15 cellular contexts compared by ENCODE assay signal in the genomic region with DNA sequence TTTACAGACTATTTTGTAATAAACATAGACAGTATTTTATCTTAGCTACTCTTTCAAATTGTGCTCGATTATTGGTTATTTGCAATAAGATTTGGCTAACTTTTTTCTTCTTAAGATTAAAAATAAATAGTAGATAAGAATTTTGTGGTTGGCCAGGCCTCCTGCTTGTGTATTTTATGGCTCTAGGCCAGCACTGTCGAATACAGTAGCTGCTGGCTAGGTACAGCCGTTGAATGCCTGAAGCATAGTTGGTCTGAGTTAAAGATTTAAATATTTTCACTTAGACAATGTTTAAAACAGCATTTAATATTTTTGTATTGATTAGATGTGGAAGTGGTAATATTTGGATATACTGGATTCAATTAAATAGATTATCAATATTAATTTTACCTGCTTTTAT.
A peak's percentile ranks its signal among the peaks of the same experiment; 100 is the strongest.
DNase-seq lines count a peak whose midpoint lies in the region; ATAC-seq and TF ChIP-seq lines count a peak whose summit lies in the region.
"Had no signal": no experiment of that assay in that cellular context is flagged by ENCODE, and none has a peak within 500 bp of the region (broad histone marks: within the 10 kb centered on the region; RNA-seq: fewer than 3 reads in every experiment).

No MANE protein-coding gene starts in this region.

- no peaks in the 10 kb centered on the region for H3K36me3 ChIP-seq in left ventricle myocardium inferior
- H3K36me3 ChIP-seq: Peyer's patch had no signal

- H3K9me3 Mint-ChIP-seq in T-helper 2 cell treated with Interferon-gamma antibody and Interleukin-4, amounts not matched to agents 5 μg/mL and 100 μg/mL, for 36 hours, result no peaks in the 10 kb centered on the region

- H3K4me3 Mint-ChIP-seq in T-helper 2 cell treated with Interferon-gamma antibody and Interleukin-4, amounts not matched to agents 5 μg/mL and 100 μg/mL, for 36 hours, result no peak overlapping the region

- no peaks in the 10 kb centered on the region for H3K27me3 ChIP-seq in left ventricle myocardium inferior (ENCODE audit: low read depth)
- H3K27me3 ChIP-seq: Peyer's patch had no signal

- ATAC-seq in left ventricle myocardium superior, result no peak

- H3K9me3 ChIP-seq in left ventricle myocardium inferior (replicated peaks), result no peaks in the 10 kb centered on the region
- H3K9me3 ChIP-seq: Peyer's patch had no signal

- no peak overlapping the region for H3K4me3 ChIP-seq in left ventricle myocardium inferior
- H3K4me3 ChIP-seq: Peyer's patch had no signal

- peaks cover 18% of the 10 kb centered on the region for H3K4me1 ChIP-seq in left ventricle myocardium inferior
- H3K4me1 ChIP-seq: Peyer's patch had no signal

- no peak for DNase-seq in left ventricle myocardium inferior
- no peak for DNase-seq in left ventricle myocardium superior
- peak; percentile 60 for DNase-seq in astrocyte of the hippocampus (ENCODE audit: low read depth, low spot score)
- DNase-seq in iris pigment epithelial cell (ENCODE audit: low read depth), result peak; percentile 79
- DNase-seq in posterior cingulate gyrus, result no peak
- DNase-seq in T-helper 2 cell treated with Interferon-gamma antibody and Interleukin-4, amounts not matched to agents 5 μg/mL and 100 μg/mL, for 36 hours (ENCODE audit: low spot score), result no peak
- no peak for DNase-seq in NCI-H2081 (lab: John Stamatoyannopoulos, UW)
- DNase-seq: GF-D8, KG1, NCI-H1048, NCI-H1436 treated with DMSO at 0.1 percent for 48 hours, NCI-H524 treated with DMSO at 0.1 percent for 48 hours, Peyer's patch, SIG-M5 had no signal

- TF ChIP-seq CTCF in left ventricle myocardium inferior (IDR thresholded peaks at IDR 0.05; ENCODE audit: borderline replicate concordance), result no peak

- H3K27ac Mint-ChIP-seq in T-helper 2 cell treated with Interferon-gamma antibody and Interleukin-4, amounts not matched to agents 5 μg/mL and 100 μg/mL, for 36 hours, result no peak overlapping the region

- H3K36me3 Mint-ChIP-seq in T-helper 2 cell treated with Interferon-gamma antibody and Interleukin-4, amounts not matched to agents 5 μg/mL and 100 μg/mL, for 36 hours (ENCODE audit: low read depth), result no peaks in the 10 kb centered on the region

- H3K4me1 Mint-ChIP-seq in T-helper 2 cell treated with Interferon-gamma antibody and Interleukin-4, amounts not matched to agents 5 μg/mL and 100 μg/mL, for 36 hours (ENCODE audit: low read depth), result no peaks in the 10 kb centered on the region

- intact Hi-C loops in left ventricle myocardium inferior (cut with micrococcal nuclease), result no loop called here
- intact Hi-C loops in left ventricle myocardium superior (cut with micrococcal nuclease), result no loop called here
- intact Hi-C loops in posterior cingulate gyrus (cut with DNase I), result no loop called here

- no peaks in the 10 kb centered on the region for H3K27me3 Mint-ChIP-seq in T-helper 2 cell treated with Interferon-gamma antibody and Interleukin-4, amounts not matched to agents 5 μg/mL and 100 μg/mL, for 36 hours (ENCODE audit: low read depth)

- H3K27ac ChIP-seq in left ventricle myocardium inferior (replicated peaks), result peak overlapping the region; percentile 66
- H3K27ac ChIP-seq: C4-2B, Peyer's patch had no signal

Comparison
In these comparisons a context has a peak if more than half of its experiments do, and no peak if none do; other contexts are left out.
1. DNase-seq: peak in astrocyte of the hippocampus (single experiment) and iris pigment epithelial cell (single experiment); none in left ventricle myocardium inferior (single experiment), left ventricle myocardium superior (single experiment), posterior cingulate gyrus (0 of 10), T-helper 2 cell treated with Interferon-gamma antibody and Interleukin-4, amounts not matched to agents 5 μg/mL and 100 μg/mL, for 36 hours (single experiment) and NCI-H2081 (0 of 2).